11 cellular contexts compared by ENCODE assay signal in genomic region chr2:7994397-7994951, GRCh38.
DNase-seq lines count a peak whose midpoint lies in the region; ATAC-seq and TF ChIP-seq lines count a peak whose summit lies in the region.
"Had no signal": no experiment of that assay in that cellular context is flagged by ENCODE, and none has a peak within 500 bp of the region (broad histone marks: within the 10 kb centered on the region; RNA-seq: fewer than 3 reads in every experiment).

No MANE protein-coding gene starts in this region.

- no peaks in the 10 kb centered on the region for H3K36me3 ChIP-seq in thyroid gland
- no peaks in the 10 kb centered on the region for H3K36me3 ChIP-seq in uterus

- WGBS in thyroid gland, 2 donors = 25 to 33% methylated on average over 6 of the region's 6 CpGs

- H3K27ac ChIP-seq in thyroid gland (no peak overlapping the region), uterus (no peak overlapping the region)

- peak; percentile 5 for DNase-seq in NCI-H82 (lab: John Stamatoyannopoulos, UW)
- DNase-seq in NCI-H82 treated with DMSO at 0.1 percent for 48 hours (lab: John Stamatoyannopoulos, UW; ENCODE audit: unreplicated experiment) = no peak
- peak; percentile 79 to 95 for DNase-seq in NCI-H524 (lab: John Stamatoyannopoulos, UW)
- DNase-seq in glomerular visceral epithelial cell (ENCODE audit: extremely low spot score) = peak; percentile 1
- DNase-seq in thyroid gland = peak; percentile 88 to 89
- DNase-seq in uterus = no peak
- no peak for DNase-seq in globus pallidus (ENCODE audit: low spot score)
- DNase-seq: ACHN; activated CD8-positive, alpha-beta memory T cell treated with anti-CD3 and anti-CD28 coated beads, Interleukin-2, amount 50 U/mL, for 4 hours; HFFc6 had no signal

- H3K4me1 ChIP-seq in thyroid gland (peaks cover 8 to 10% of the 10 kb centered on the region in 2 donors), uterus (no peaks in the 10 kb centered on the region)

- H3K27me3 ChIP-seq in thyroid gland (no peaks in the 10 kb centered on the region), uterus (no peaks in the 10 kb centered on the region)

- TF ChIP-seq CTCF in thyroid gland (IDR thresholded peaks at IDR 0.05) = no peak
- no peak for TF ChIP-seq CTCF in uterus (IDR thresholded peaks at IDR 0.05)

- H3K9me3 ChIP-seq in thyroid gland = no peaks in the 10 kb centered on the region
- no peaks in the 10 kb centered on the region for H3K9me3 ChIP-seq in uterus

- ATAC-seq in HG03139 (IDR thresholded peaks at IDR 0.05; ENCODE audit: unreplicated experiment) = no peak

- intact Hi-C loops in thyroid gland (cut with DNase I) (no loop called here), uterus (cut with DNase I; ENCODE audit: low total_unique reads) (no loop called here)

- TF ChIP-seq POLR2A in thyroid gland (IDR thresholded peaks at IDR 0.05) = no peak
- TF ChIP-seq POLR2A in uterus (IDR thresholded peaks at IDR 0.05) = no peak

- H3K4me3 ChIP-seq in thyroid gland (replicated peaks in 1 of 3) (no peak overlapping the region), uterus (no peak overlapping the region)

Comparison
In these comparisons a context has a peak if more than half of its experiments do, and no peak if none do; other contexts are left out.
1. DNase-seq: peak in NCI-H82 (single experiment), NCI-H524 (2 of 2), glomerular visceral epithelial cell (single experiment) and thyroid gland (2 of 2); none in NCI-H82 treated with DMSO at 0.1 percent for 48 hours (single experiment), uterus (0 of 2) and globus pallidus (single experiment).